Comparison of ENCODE assay signal across 17 cellular contexts in genomic region chr18:47658498-47658897, GRCh38.
DNase-seq lines count a peak whose midpoint lies in the region; ATAC-seq, FAIRE-seq and TF ChIP-seq lines count a peak whose summit lies in the region.
"Had no signal": no experiment of that assay in that cellular context is flagged by ENCODE, and none has a peak within 500 bp of the region (broad histone marks: within the 10 kb centered on the region; RNA-seq: fewer than 3 reads in every experiment).

No MANE protein-coding gene starts in this region.

- no peaks in the 10 kb centered on the region for H3K9me3 ChIP-seq in OCI-LY1 (ENCODE audit: low read length)
- peaks cover 2 to 4% of the 10 kb centered on the region in 2 experiments; a peak in 1 of 4 replicates for H3K9me3 ChIP-seq in H1 (ENCODE audit: insufficient read depth in 2 of 2, low read depth in 1 of 2, low read length in 1 of 2)
- H3K9me3 ChIP-seq: Caco-2 had no signal

- no peak for TF ChIP-seq POLR2A in H1 (IDR thresholded peaks at IDR 0.05; ENCODE audit: control extremely low read depth in 1 of 2, low read depth in 2 of 2, low read length in 2 of 2)

- H4K8ac ChIP-seq in H1 (ENCODE audit: extremely low read depth, insufficient read depth, low read length), result no peak overlapping the region

- intact Hi-C loops in CD14-positive monocyte (cut with micrococcal nuclease), result no loop called here

- no peak overlapping the region for H2BK12ac ChIP-seq in H1 (ENCODE audit: low read depth, low read length)

- H4K5ac ChIP-seq in H1 (ENCODE audit: insufficient read length, low read depth, low read length), result no peak overlapping the region

- H3K79me2 ChIP-seq in OCI-LY1 (ENCODE audit: insufficient read depth, low read length) (no peaks in the 10 kb centered on the region), H1 (ENCODE audit: control insufficient read depth in 1 of 2, insufficient read depth in 2 of 2, low read length in 2 of 2) (no peaks in the 10 kb centered on the region)

- FAIRE-seq in H1 (lab: Jason Lieb, UNC), result no peak
- FAIRE-seq: D721Med, GM12878 had no signal

- H3K18ac ChIP-seq in H1 (ENCODE audit: extremely low read depth, low read length), result no peak overlapping the region

- no peak overlapping the region for H3K4me3 Mint-ChIP-seq in CD14-positive monocyte
- H3K4me3 Mint-ChIP-seq: B cell; CD4-positive, alpha-beta T cell; HFFc6 had no signal

- H2AFZ ChIP-seq in OCI-LY1 (ENCODE audit: low read length) (no peak overlapping the region), H1 (ENCODE audit: low read length) (no peak overlapping the region)

- H2BK15ac ChIP-seq in H1 (ENCODE audit: low read length), result no peak overlapping the region

- H3K27ac Mint-ChIP-seq in CD14-positive monocyte, result peak overlapping the region in 1 of 7 donors; percentile 24
- H3K27ac Mint-ChIP-seq: B cell; CD4-positive, alpha-beta T cell; HFFc6 had no signal

- H3K4ac ChIP-seq in H1 (replicated peaks; ENCODE audit: insufficient read length, low read depth, low read length), result no peak overlapping the region

- no peak overlapping the region for H3K4me2 ChIP-seq in OCI-LY1 (ENCODE audit: low read length)
- H3K4me2 ChIP-seq in H1 (ENCODE audit: insufficient read depth in 1 of 2, low read depth in 2 of 2, low read length in 2 of 2), result no peak overlapping the region
- H3K4me2 ChIP-seq: BLaER1 treated with 17β-estradiol and CSF1 and Interleukin-3, amounts not matched to agents 10 nM and 100 nM; KMS-11 had no signal

- H3F3A ChIP-seq in OCI-LY1 (ENCODE audit: insufficient read depth, low read length), result no peaks in the 10 kb centered on the region

- H3K4me1 ChIP-seq in OCI-LY1 (ENCODE audit: insufficient read depth, low read length, severe bottlenecking) (no peaks in the 10 kb centered on the region), H1 (replicated peaks in 1 of 4; ENCODE audit: control insufficient read depth in 3 of 4, insufficient read depth in 4 of 4, low read length in 3 of 4) (no peaks in the 10 kb centered on the region)
- H3K4me1 ChIP-seq: BLaER1 treated with 17β-estradiol and CSF1 and Interleukin-3, amounts not matched to agents 10 nM and 100 nM; Caco-2 had no signal

- no peaks in the 10 kb centered on the region for H3K9me2 ChIP-seq in OCI-LY1 (ENCODE audit: low read depth, low read length)

- H3K4me3 ChIP-seq in GM06990 (replicated peaks; ENCODE audit: low read depth, low read length) (no peak overlapping the region), OCI-LY1 (ENCODE audit: low read depth, low read length, poor library complexity, severe bottlenecking) (no peak overlapping the region), H1 (ENCODE audit: extremely low read depth in 1 of 4, insufficient read depth in 2 of 4, low read depth in 3 of 4, low read length in 4 of 4) (no peak overlapping the region)
- H3K4me3 ChIP-seq: BLaER1 treated with 17β-estradiol and CSF1 and Interleukin-3, amounts not matched to agents 10 nM and 100 nM; GM12878 had no signal

- no peak overlapping the region for H2BK20ac ChIP-seq in H1 (ENCODE audit: low read length)

- TF ChIP-seq CTCF in GM06990 (IDR thresholded peaks at IDR 0.05; ENCODE audit: insufficient read depth, low read length, poor library complexity, severe bottlenecking) (peak; percentile 12), OCI-LY1 (IDR thresholded peaks at IDR 0.05; ENCODE audit: low read length) (0 out of 2 replicates have a peak, but pooled peaks have one; percentile 6), H1 (IDR thresholded peaks at IDR 0.05; ENCODE audit: control extremely low read depth in 1 of 3, insufficient read depth in 1 of 3, low read depth in 1 of 3, low read length in 3 of 3) (peak in 2 of 3 experiments; percentile 30 to 39; a peak in 2 of 4 replicates), CD14-positive monocyte (IDR thresholded peaks at IDR 0.05) (no peak)

- no peaks in the 10 kb centered on the region for H3K79me1 ChIP-seq in H1 (ENCODE audit: low read depth, low read length)

- no peak overlapping the region for H3K23ac ChIP-seq in H1 (ENCODE audit: insufficient read length)

- H2BK5ac ChIP-seq in H1 (ENCODE audit: low read depth, low read length), result no peak overlapping the region

- TF ChIP-seq EP300 in H1 (IDR thresholded peaks at IDR 0.05; ENCODE audit: borderline replicate concordance in 1 of 2, low read depth in 2 of 2, low read length in 2 of 2), result no peak

- no peaks in the 10 kb centered on the region for H3K27me3 Mint-ChIP-seq in CD14-positive monocyte (ENCODE audit: low read depth in 3 of 3)
- H3K27me3 Mint-ChIP-seq: B cell had no signal

- H2BK120ac ChIP-seq in H1 (replicated peaks; ENCODE audit: low read depth, low read length), result no peak overlapping the region

- no peaks in the 10 kb centered on the region for H3K36me3 Mint-ChIP-seq in CD14-positive monocyte

- POLR2A ChIA-PET in H1 (lab: Charles Lee; ENCODE audit: partially characterized antibody), result no interaction called here

- H3K36me3 ChIP-seq in GM06990 (ENCODE audit: control insufficient read depth, insufficient read depth, low read length), result no peaks in the 10 kb centered on the region
- no peaks in the 10 kb centered on the region for H3K36me3 ChIP-seq in OCI-LY1 (ENCODE audit: insufficient read depth, low read length)
- no peaks in the 10 kb centered on the region for H3K36me3 ChIP-seq in H1 (ENCODE audit: control insufficient read depth in 2 of 4, insufficient read depth in 4 of 4, low read length in 3 of 4)
- H3K36me3 ChIP-seq: BLaER1 treated with 17β-estradiol and CSF1 and Interleukin-3, amounts not matched to agents 10 nM and 100 nM had no signal

- 61% methylated on average over 2 of the region's 2 CpGs; no CpG with 5 or more reads in 1 of the 2 experiments for WGBS in H1 (ENCODE audit: extremely low coverage in 1 of 2, insufficient coverage in 1 of 2, insufficient read length in 1 of 2, insufficient replicate concordance in 2 of 2, low coverage in 1 of 2, low lambda C conversion rate in 2 of 2, missing lambda C conversion rate in 1 of 2), 2 experiments

- H3K27me3 ChIP-seq in GM06990 (replicated peaks; ENCODE audit: control insufficient read depth, insufficient read depth, low read length) (no peaks in the 10 kb centered on the region), OCI-LY1 (ENCODE audit: insufficient read depth, low read length) (no peaks in the 10 kb centered on the region), H1 (replicated peaks in 1 of 4; ENCODE audit: control insufficient read depth in 3 of 4, extremely low read depth in 1 of 4, insufficient read depth in 3 of 4, low read length in 3 of 4) (no peaks in the 10 kb centered on the region)
- H3K27me3 ChIP-seq: BLaER1 treated with 17β-estradiol and CSF1 and Interleukin-3, amounts not matched to agents 10 nM and 100 nM had no signal

- H3K27ac ChIP-seq in OCI-LY1 (ENCODE audit: low read depth, low read length, poor library complexity, severe bottlenecking) (no peak overlapping the region), H1 (ENCODE audit: low read depth, low read length) (no peak overlapping the region)
- H3K27ac ChIP-seq: BLaER1 treated with 17β-estradiol and CSF1 and Interleukin-3, amounts not matched to agents 10 nM and 100 nM; HL-60; KMS-11 had no signal

- DNase-seq in GM06990 (ENCODE audit: extremely low read depth, insufficient read length) (no peak), H1 (ENCODE audit: low read depth in 1 of 2, low spot score in 2 of 2) (no peak), CD14-positive monocyte (ENCODE audit: low spot score) (no peak)
- DNase-seq: Caco-2; CD4-positive, alpha-beta T cell; GF-D8; HFFc6 had no signal

- CTCF ChIA-PET in H1 (lab: Charles Lee; ENCODE audit: partially characterized antibody), result interaction anchor here (0.8 to 2.5 kb wide), 10 partner anchors 9 to 90 kb away, joined by 3 to 10 read pairs (median 4); no protein-coding TSS in a partner anchor

- no peak overlapping the region for H2AK5ac ChIP-seq in H1 (ENCODE audit: low read depth, low read length)

- ATAC-seq in GM19455 (IDR thresholded peaks at IDR 0.05; ENCODE audit: unreplicated experiment) (no peak), GM18873 (IDR thresholded peaks at IDR 0.05; ENCODE audit: low FRiP score, unreplicated experiment) (no peak)
- ATAC-seq: GM12878, HCT116 had no signal

- H4K91ac ChIP-seq in H1 (replicated peaks; ENCODE audit: insufficient read length, low read length), result no peak overlapping the region

- H3K9ac ChIP-seq in OCI-LY1 (ENCODE audit: low read length), result no peak overlapping the region
- H3K9ac ChIP-seq in H1 (replicated peaks in 1 of 4; ENCODE audit: extremely low read depth in 1 of 4, low read depth in 3 of 4, low read length in 3 of 4), result no peak overlapping the region
- H3K9ac ChIP-seq: BLaER1 treated with 17β-estradiol and CSF1 and Interleukin-3, amounts not matched to agents 10 nM and 100 nM; KMS-11 had no signal

- no peak overlapping the region for H3K14ac ChIP-seq in H1 (ENCODE audit: insufficient read length)

- H3K9me3 Mint-ChIP-seq in CD14-positive monocyte, result peaks cover 4 to 13% (median 8%) of the 10 kb centered on the region in 7 donors

- H3K23me2 ChIP-seq in H1 (ENCODE audit: low read depth, low read length), result no peaks in the 10 kb centered on the region

- no peaks in the 10 kb centered on the region for H4K20me1 ChIP-seq in OCI-LY1 (ENCODE audit: insufficient read depth, low read length)
- H4K20me1 ChIP-seq in H1 (replicated peaks in 1 of 2; ENCODE audit: control insufficient read depth in 1 of 2, insufficient read depth in 2 of 2, low read length in 2 of 2), result no peaks in the 10 kb centered on the region
- H4K20me1 ChIP-seq: BLaER1 treated with 17β-estradiol and CSF1 and Interleukin-3, amounts not matched to agents 10 nM and 100 nM had no signal

- no peak overlapping the region for H3K56ac ChIP-seq in H1 (replicated peaks; ENCODE audit: insufficient read length, low read depth, low read length)

- no peak; a peak in 1 of 4 replicates for TF ChIP-seq RAD21 in H1 (IDR thresholded peaks at IDR 0.05 in 1 of 2, conservative IDR thresholded peaks at IDR 0.05 in 1 of 2; ENCODE audit: low read depth in 2 of 2, low read length in 2 of 2)

- no peaks in the 10 kb centered on the region for H3K4me1 Mint-ChIP-seq in CD14-positive monocyte

TF ChIP-seq in H1, 55 proteins besides CTCF, POLR2A, EP300 and RAD21 (continues in another document):
- TF ChIP-seq CHD1 (IDR thresholded peaks at IDR 0.05; ENCODE audit: low read depth, low read length) (no peak), TAF1 (IDR thresholded peaks at IDR 0.05; ENCODE audit: low read depth, low read length) (no peak), EZH2 (IDR thresholded peaks at IDR 0.05; ENCODE audit: low read depth, low read length, severe bottlenecking) (no peak), E2F6 (IDR thresholded peaks at IDR 0.05) (no peak), HDAC6 (IDR thresholded peaks at IDR 0.05; ENCODE audit: low read depth, low read length) (no peak), GABPA (IDR thresholded peaks at IDR 0.05; ENCODE audit: borderline replicate concordance, insufficient read depth, low read length) (no peak), KDM5A (IDR thresholded peaks at IDR 0.05; ENCODE audit: low read length) (no peak), HDAC2 (IDR thresholded peaks at IDR 0.05; ENCODE audit: borderline replicate concordance in 1 of 2, low read depth in 2 of 2, low read length in 2 of 2) (no peak)
